ENCODE assay signal across 8 cellular contexts in the genomic region with DNA sequence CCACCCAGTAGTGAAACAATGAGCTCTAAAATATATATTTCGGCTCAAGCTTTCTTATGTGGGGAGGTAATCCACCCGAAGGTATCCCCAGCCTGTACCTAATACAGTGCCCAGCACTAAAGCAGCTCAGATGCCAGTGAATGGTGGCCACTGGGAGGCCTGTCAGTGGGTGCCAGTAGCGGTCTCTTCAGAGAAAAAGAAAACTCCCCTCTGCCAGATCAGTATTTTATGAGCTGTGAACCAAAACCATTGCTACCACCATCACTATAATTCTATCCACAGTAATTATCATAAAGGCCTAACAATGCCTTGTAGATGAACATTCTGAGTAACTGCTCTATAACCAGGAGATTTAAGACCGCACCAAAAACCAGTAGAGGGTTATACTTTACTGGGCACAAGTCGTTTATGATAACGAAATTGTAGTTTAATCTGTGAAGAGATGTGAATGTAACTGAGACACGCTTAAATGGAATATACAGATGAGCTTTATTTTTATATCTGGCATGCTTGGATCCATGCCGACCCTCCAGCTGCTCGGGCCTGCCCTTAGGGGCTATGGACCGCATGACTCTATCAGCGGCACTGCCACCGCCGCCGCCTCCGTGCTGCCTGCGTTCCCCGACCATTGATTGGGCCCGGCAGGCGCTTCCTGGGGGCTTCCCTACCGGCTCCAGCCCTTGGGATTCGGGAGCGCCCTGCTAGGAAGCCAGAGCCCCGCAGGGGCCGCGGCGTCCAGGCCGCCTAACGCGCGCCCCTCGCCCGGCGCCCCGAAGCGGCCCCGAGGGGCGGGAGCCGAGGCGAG. TPM values are rescaled to one million over a fixed set of nuclear protein-coding genes. Genes with fewer than 3 reads are reported as not detected.
A peak's percentile ranks its signal among the peaks of the same experiment; 100 is the strongest.
DNase-seq lines count a peak whose midpoint lies in the region; ATAC-seq and TF ChIP-seq lines count a peak whose summit lies in the region.

No MANE protein-coding gene starts in this region.

- peak overlapping the region; percentile 55 for H3K4me2 ChIP-seq in SU-DHL-6 (ENCODE audit: low read depth, low read length, poor library complexity, severe bottlenecking)

- H3K27me3 ChIP-seq in GM06990 (replicated peaks; ENCODE audit: control insufficient read depth, insufficient read depth, low read length) (no peaks in the 10 kb centered on the region), HUES64 (ENCODE audit: insufficient read depth, low read length) (peaks cover 12% of the 10 kb centered on the region), SU-DHL-6 (ENCODE audit: low read length) (no peaks in the 10 kb centered on the region), brain microvascular endothelial cell (replicated peaks) (no peaks in the 10 kb centered on the region), gastrocnemius medialis (no peaks in the 10 kb centered on the region)

- ATAC-seq in GM21619 (IDR thresholded peaks at IDR 0.05; ENCODE audit: unreplicated experiment): peak; percentile 33
- ATAC-seq in gastrocnemius medialis: peak; percentile 54 to 55

- H3K9ac ChIP-seq in HUES64 (ENCODE audit: low read depth, low read length) (no peak overlapping the region; the same call in 1 of the 2 replicates), SU-DHL-6 (ENCODE audit: low read length) (peak overlapping the region; percentile 87)

- H3K4me1 ChIP-seq in HUES64 (ENCODE audit: insufficient read depth, low read length) (peaks cover 6% of the 10 kb centered on the region; the same call in 1 of the 2 replicates), gastrocnemius medialis (peaks cover 34 to 40% of the 10 kb centered on the region in 2 donors)

- H3K9me3 ChIP-seq in HUES64 (ENCODE audit: insufficient read depth, low read depth, low read length): no peaks in the 10 kb centered on the region
- H3K9me3 ChIP-seq in SU-DHL-6 (ENCODE audit: insufficient read depth, low read length): no peaks in the 10 kb centered on the region
- no peaks in the 10 kb centered on the region for H3K9me3 ChIP-seq in gastrocnemius medialis

- peaks cover 37% of the 10 kb centered on the region for H3K79me2 ChIP-seq in SU-DHL-6 (ENCODE audit: insufficient read depth, low read length)

- no peaks in the 10 kb centered on the region for H4K20me1 ChIP-seq in SU-DHL-6 (ENCODE audit: low read depth, low read length)

- H3F3A ChIP-seq in SU-DHL-6 (ENCODE audit: insufficient read depth): 0 out of 2 replicates have a peak, but pooled peaks cover 6% of the 10 kb centered on the region

- intact Hi-C loops in gastrocnemius medialis (cut with DNase I; ENCODE audit: low total_unique reads): loop anchor here (2.0 to 10.0 kb wide), 7 partner anchors 52 to 597 kb away; partner anchors contain the start of genes BDH2, CISD2 and UBE2D3

- WGBS in HUES64: 13% methylated on average over 39 of the region's 39 CpGs

- peak overlapping the region; percentile 96 for H3K4me3 ChIP-seq in GM06990 (replicated peaks; ENCODE audit: low read depth, low read length)
- peak overlapping the region; percentile 83 for H3K4me3 ChIP-seq in HUES64 (ENCODE audit: low read length)
- H3K4me3 ChIP-seq in SU-DHL-6 (ENCODE audit: insufficient read depth, low read length, poor library complexity, severe bottlenecking): peak overlapping the region; percentile 52
- H3K4me3 ChIP-seq in brain microvascular endothelial cell (ENCODE audit: low read depth, low read length): peak overlapping the region; percentile 87
- H3K4me3 ChIP-seq in iPS-11a (ENCODE audit: low read depth, low read length): peak overlapping the region; percentile 55
- H3K4me3 ChIP-seq in gastrocnemius medialis: peak overlapping the region; percentile 66 to 98 (median 88)

- peak overlapping the region; percentile 40 for H2AFZ ChIP-seq in SU-DHL-6 (ENCODE audit: low read depth, low read length, severe bottlenecking)

- DNase-seq in GM06990 (ENCODE audit: extremely low read depth, insufficient read length): no peak
- peak; percentile 38 for DNase-seq in brain microvascular endothelial cell
- peak; percentile 31 to 62 for DNase-seq in gastrocnemius medialis
- DNase-seq in GM19240 (ENCODE audit: insufficient read length, low spot score): no peak

- H3K27ac ChIP-seq in HUES64 (ENCODE audit: low read depth, low read length) (no peak overlapping the region), SU-DHL-6 (ENCODE audit: low read depth, low read length) (0 out of 2 replicates have a peak overlapping the region, but pooled peaks have one; percentile 29), brain microvascular endothelial cell (peak overlapping the region; percentile 89), gastrocnemius medialis (peak overlapping the region; percentile 97 to 99 (median 98))

- peak; percentile 26 for TF ChIP-seq CTCF in GM06990 (IDR thresholded peaks at IDR 0.05; ENCODE audit: insufficient read depth, low read length, poor library complexity, severe bottlenecking)
- TF ChIP-seq CTCF in SU-DHL-6 (IDR thresholded peaks at IDR 0.05; ENCODE audit: insufficient read depth, low read length, poor library complexity, severe bottlenecking): no peak
- peak; percentile 32 for TF ChIP-seq CTCF in brain microvascular endothelial cell (IDR thresholded peaks at IDR 0.05; ENCODE audit: low read depth, low read length, missing control alignments)
- peak in 3 of 5 experiments; percentile 15 to 37 (median 23) for TF ChIP-seq CTCF in gastrocnemius medialis (IDR thresholded peaks at IDR 0.05 in 4 of 5, conservative IDR thresholded peaks at IDR 0.05 in 1 of 5)

- in situ Hi-C loops in brain microvascular endothelial cell (cut with HindIII; ENCODE audit: low pct_ligation_motif_present, low sequenced_read_pairs) (no loop called here), gastrocnemius medialis (cut with MboI; ENCODE audit: low sequenced_read_pairs in 4 of 4) (no loop called here)

- TF ChIP-seq POLR2A in gastrocnemius medialis (IDR thresholded peaks at IDR 0.05): peak in 1 of 2 donors; percentile 50

- no peaks in the 10 kb centered on the region for H3K9me2 ChIP-seq in SU-DHL-6 (replicated peaks; ENCODE audit: insufficient read depth, low read length)

- H3K36me3 ChIP-seq in GM06990 (ENCODE audit: control insufficient read depth, insufficient read depth, low read length): no peaks in the 10 kb centered on the region
- H3K36me3 ChIP-seq in HUES64 (ENCODE audit: insufficient read depth, low read length): no peaks in the 10 kb centered on the region
- H3K36me3 ChIP-seq in SU-DHL-6 (ENCODE audit: low read length): no peaks in the 10 kb centered on the region
- no peaks in the 10 kb centered on the region for H3K36me3 ChIP-seq in brain microvascular endothelial cell (replicated peaks)
- H3K36me3 ChIP-seq in gastrocnemius medialis: no peaks in the 10 kb centered on the region

RNA-seq across cellular contexts. Expression of gene NFKB1, which starts 0.6 kb away (rescaled TPM):
- polyA plus RNA-seq in HUES64 (2013, experiment 1 of 2): 3.9 TPM
- polyA plus RNA-seq in HUES64 (2013, experiment 2 of 2): 5.6 TPM
- 10 to 100 TPM; 20.0 to 27.2 (median 22.7) TPM for total RNA-seq in gastrocnemius medialis

Comparison
In these comparisons a context has a peak if more than half of its experiments do, and no peak if none do; other contexts are left out.
1. DNase-seq: peak in brain microvascular endothelial cell (single experiment) and gastrocnemius medialis (2 of 2); none in GM06990 (single experiment) and GM19240 (single experiment).
2. Peak in every context shown above with its lines, with median percentiles within 50 percentile points of each other: H3K4me3 ChIP-seq.